ENCODE assay signal across 26 cellular contexts in genomic region chr6:169656626-169657610, GRCh38.
"Had no signal": no experiment of that assay in that cellular context is flagged by ENCODE, and none has a peak within 500 bp of the region (broad histone marks: within the 10 kb centered on the region; RNA-seq: fewer than 3 reads in every experiment).

No MANE protein-coding gene starts in this region.

- H3K4me3 ChIP-seq: gastrocnemius medialis, right lobe of liver, thoracic aorta, vagina had no signal

- H3K36me3 ChIP-seq: gastrocnemius medialis had no signal

- H3K9me3 ChIP-seq: gastrocnemius medialis, right lobe of liver, thoracic aorta, vagina had no signal

- H3K36me3 Mint-ChIP-seq: natural killer cell had no signal

- H3K4me1 ChIP-seq: gastrocnemius medialis, right lobe of liver, vagina had no signal

- DNase-seq: activated CD4-positive, alpha-beta T cell treated with anti-CD3 and anti-CD28 coated beads for 36 hours; activated CD4-positive, CD25-positive, alpha-beta regulatory T cell; activated CD8-positive, alpha-beta memory T cell treated with anti-CD3 and anti-CD28 coated beads, Interleukin-2, amount 10 ng/mL, durations not matched to agents 7 days and 5 days; activated CD8-positive, alpha-beta T cell treated with anti-CD3 and anti-CD28 coated beads, Interleukin-2, amount 10 ng/mL, durations not matched to agents 7 days and 5 days; activated gamma-delta T cell; activated T-cell treated with anti-CD3 and anti-CD28 coated beads for 4 hours; anterior cingulate cortex; dermis blood vessel endothelial cell; effector CD4-positive, alpha-beta T cell; erythroblast; gastrocnemius medialis; glutamatergic neuron; kidney; left colon; midbrain; natural killer cell; right lobe of liver; stimulated activated CD4-positive, alpha-beta T cell treated with anti-CD3 and anti-CD28 coated beads, Interleukin-4, amount 100 ng/mL, for 1 hour had no signal

- H3K4me3 Mint-ChIP-seq: activated CD4-positive, alpha-beta T cell treated with anti-CD3 and anti-CD28 coated beads for 36 hours; activated CD8-positive, alpha-beta memory T cell treated with anti-CD3 and anti-CD28 coated beads, Interleukin-2, amount 10 ng/mL, durations not matched to agents 7 days and 5 days; activated CD8-positive, alpha-beta T cell treated with anti-CD3 and anti-CD28 coated beads, Interleukin-2, amount 10 ng/mL, durations not matched to agents 7 days and 5 days; activated naive CD4-positive, alpha-beta T cell treated with anti-CD3 and anti-CD28 coated beads, Interleukin-2, amount 50 U/mL, for 24 hours; central memory CD8-positive, alpha-beta T cell; natural killer cell; stimulated activated effector memory CD8-positive, alpha-beta T cell treated with anti-CD3 and anti-CD28 coated beads, Interleukin-12 subunit alpha, Interleukin-12 subunit beta, amount 100 ng/mL, for 72 hours; stimulated activated naive CD8-positive, alpha-beta T cell treated with anti-CD3 and anti-CD28 coated beads, Interleukin-15, Interleukin-2, amounts not matched to agents 100 ng/mL and 50 ng/mL, for 24 hours; type B pancreatic cell had no signal

- H3K27me3 Mint-ChIP-seq: activated CD4-positive, alpha-beta T cell treated with anti-CD3 and anti-CD28 coated beads for 36 hours; activated CD8-positive, alpha-beta memory T cell treated with anti-CD3 and anti-CD28 coated beads, Interleukin-2, amount 10 ng/mL, durations not matched to agents 7 days and 5 days; activated naive CD4-positive, alpha-beta T cell treated with anti-CD3 and anti-CD28 coated beads, Interleukin-2, amount 50 U/mL, for 24 hours; central memory CD8-positive, alpha-beta T cell; progenitor cell of endocrine pancreas; stimulated activated naive CD8-positive, alpha-beta T cell treated with anti-CD3 and anti-CD28 coated beads, Interleukin-15, Interleukin-2, amounts not matched to agents 100 ng/mL and 50 ng/mL, for 24 hours; type B pancreatic cell had no signal

- ATAC-seq: activated CD4-positive, alpha-beta T cell treated with anti-CD3 and anti-CD28 coated beads for 36 hours; activated CD8-positive, alpha-beta memory T cell treated with anti-CD3 and anti-CD28 coated beads, Interleukin-2, amount 10 ng/mL, durations not matched to agents 7 days and 5 days; activated CD8-positive, alpha-beta T cell treated with anti-CD3 and anti-CD28 coated beads, Interleukin-2, amount 10 ng/mL, durations not matched to agents 7 days and 5 days; gastrocnemius medialis; left colon; natural killer cell; right lobe of liver; stimulated activated effector memory CD8-positive, alpha-beta T cell treated with anti-CD3 and anti-CD28 coated beads, Interleukin-12 subunit alpha, Interleukin-12 subunit beta, amount 100 ng/mL, for 72 hours had no signal

- H3K9me3 Mint-ChIP-seq: activated naive CD4-positive, alpha-beta T cell treated with anti-CD3 and anti-CD28 coated beads, Interleukin-2, amount 50 U/mL, for 24 hours; central memory CD8-positive, alpha-beta T cell; natural killer cell; stimulated activated effector memory CD8-positive, alpha-beta T cell treated with anti-CD3 and anti-CD28 coated beads, Interleukin-12 subunit alpha, Interleukin-12 subunit beta, amount 100 ng/mL, for 72 hours; stimulated activated naive CD8-positive, alpha-beta T cell treated with anti-CD3 and anti-CD28 coated beads, Interleukin-15, Interleukin-2, amounts not matched to agents 100 ng/mL and 50 ng/mL, for 24 hours; type B pancreatic cell had no signal

- H3K27me3 ChIP-seq: gastrocnemius medialis, right lobe of liver, vagina had no signal

- H3K27ac Mint-ChIP-seq: activated CD4-positive, alpha-beta T cell treated with anti-CD3 and anti-CD28 coated beads for 36 hours; activated CD8-positive, alpha-beta memory T cell treated with anti-CD3 and anti-CD28 coated beads, Interleukin-2, amount 10 ng/mL, durations not matched to agents 7 days and 5 days; activated CD8-positive, alpha-beta T cell treated with anti-CD3 and anti-CD28 coated beads, Interleukin-2, amount 10 ng/mL, durations not matched to agents 7 days and 5 days; progenitor cell of endocrine pancreas; stimulated activated effector memory CD8-positive, alpha-beta T cell treated with anti-CD3 and anti-CD28 coated beads, Interleukin-12 subunit alpha, Interleukin-12 subunit beta, amount 100 ng/mL, for 72 hours; stimulated activated naive CD8-positive, alpha-beta T cell treated with anti-CD3 and anti-CD28 coated beads, Interleukin-15, Interleukin-2, amounts not matched to agents 100 ng/mL and 50 ng/mL, for 24 hours; type B pancreatic cell had no signal

- H3K27ac ChIP-seq: gastrocnemius medialis, right lobe of liver, thoracic aorta, vagina had no signal
